ENCODE assay signal across 23 cellular contexts in genomic region chr1:234586304-234586703, GRCh38. TPM values are rescaled to one million over a fixed set of nuclear protein-coding genes. Genes with fewer than 3 reads are reported as not detected.
A peak's percentile ranks its signal among the peaks of the same experiment; 100 is the strongest.
DNase-seq lines count a peak whose midpoint lies in the region; ATAC-seq and TF ChIP-seq lines count a peak whose summit lies in the region.
"Had no signal": no experiment of that assay in that cellular context is flagged by ENCODE, and none has a peak within 500 bp of the region (broad histone marks: within the 10 kb centered on the region; RNA-seq: fewer than 3 reads in every experiment).

No MANE protein-coding gene starts in this region.

- H2BK15ac ChIP-seq in IMR-90 (ENCODE audit: low read depth, low read length): no peak overlapping the region

- dilution Hi-C loops in IMR-90 (cut with HindIII; ENCODE audit: low sequenced_read_pairs, unreplicated experiment): no loop called here

- in situ Hi-C loops in IMR-90 (cut with MboI; ENCODE audit: low sequenced_read_pairs): loop anchor here (25.0 kb wide), 1 partner anchor 474 kb away; no protein-coding TSS in a partner anchor

- DNase-seq in IMR-90 (no peak), myocyte (ENCODE audit: low read depth) (peak; percentile 43), stomach (no peak), AG08395 (ENCODE audit: low spot score) (no peak), NCI-H2107 treated with DMSO at 0.1 percent for 48 hours (lab: John Stamatoyannopoulos, UW; ENCODE audit: unreplicated experiment) (no peak), T-helper 17 cell (no peak)
- no peak for DNase-seq in stimulated activated CD4-positive, alpha-beta T cell treated with anti-CD3 and anti-CD28 coated beads, Interleukin-12 subunit alpha, Interleukin-12 subunit beta, amount 100 ng/mL, for 4 hours
- DNase-seq: ACHN; activated naive CD4-positive, alpha-beta T cell; activated T-cell treated with anti-CD3 and anti-CD28 coated beads, Interleukin-2, amount 50 U/mL, for 24 hours; C1 segment of cervical spinal cord; effector memory CD8-positive, alpha-beta T cell; H9; left lung; NCI-H1092 treated with DMSO at 0.1 percent for 48 hours; NCI-H2081; NCI-H510A; NK-92 treated with Interleukin-12 subunit alpha and Interleukin-12 subunit beta, amount 100 ng/mL, for 24 hours; SK-N-SH; stimulated activated CD4-positive, alpha-beta T cell treated with anti-CD3 and anti-CD28 coated beads, Interleukin-4, amount 100 ng/mL, for 1 hour had no signal

- BruUV-seq in IMR-90 (replicated peaks; lab: Mats Ljungman, UMichigan): no TSS peak

- H4K20me1 ChIP-seq in IMR-90 (ENCODE audit: insufficient read depth, low read length): no peaks in the 10 kb centered on the region

- ATAC-seq in IMR-90 (ENCODE audit: low read depth) (no peak), T-helper 17 cell (no peak)
- ATAC-seq: effector memory CD8-positive, alpha-beta T cell; left lung had no signal

- H2AK9ac ChIP-seq in IMR-90 (replicated peaks; ENCODE audit: low read depth, low read length, poor library complexity): no peak overlapping the region

- H2BK5ac ChIP-seq in IMR-90 (ENCODE audit: low read depth, low read length, poor library complexity, severe bottlenecking): no peak overlapping the region

- H3K14ac ChIP-seq in IMR-90 (replicated peaks; ENCODE audit: low read depth, low read length): no peak overlapping the region

- H2AFZ ChIP-seq in IMR-90 (replicated peaks; ENCODE audit: low read length, poor library complexity): no peak overlapping the region

- TF ChIP-seq RAD21 in IMR-90 (IDR thresholded peaks at IDR 0.05; ENCODE audit: low read length): no peak

- H3K9me3 ChIP-seq in IMR-90 (ENCODE audit: control insufficient read depth, insufficient read depth, low read length): no peaks in the 10 kb centered on the region
- no peaks in the 10 kb centered on the region for H3K9me3 ChIP-seq in stomach
- no peaks in the 10 kb centered on the region for H3K9me3 ChIP-seq in T-helper 17 cell (ENCODE audit: control insufficient read depth, low read length, poor library complexity, severe bottlenecking)
- H3K9me3 ChIP-seq: left lung, SK-N-SH had no signal

- H3K27me3 ChIP-seq in IMR-90 (ENCODE audit: control insufficient read depth, insufficient read depth, low read length) (no peaks in the 10 kb centered on the region), stomach (no peaks in the 10 kb centered on the region)
- H3K27me3 ChIP-seq: left lung had no signal

- no peaks in the 10 kb centered on the region for H3K9me3 Mint-ChIP-seq in brain
- H3K9me3 Mint-ChIP-seq: activated T-cell treated with anti-CD3 and anti-CD28 coated beads, Interleukin-2, amount 50 U/mL, for 24 hours; effector memory CD8-positive, alpha-beta T cell; H9; stimulated activated naive CD8-positive, alpha-beta T cell treated with anti-CD3 and anti-CD28 coated beads, Interleukin-15, Interleukin-2, amounts not matched to agents 100 ng/mL and 50 ng/mL, for 24 hours; T-helper 2 cell treated with Interferon-gamma antibody and Interleukin-4, amounts not matched to agents 5 μg/mL and 100 μg/mL, for 36 hours had no signal

- H3K4me3 ChIP-seq in IMR-90 (ENCODE audit: insufficient read depth, low read depth, low read length): no peak overlapping the region
- no peak overlapping the region for H3K4me3 ChIP-seq in stomach
- H3K4me3 ChIP-seq: left lung had no signal

- no peak overlapping the region for H3K56ac ChIP-seq in IMR-90 (ENCODE audit: extremely low read depth, insufficient read depth, low read length)

- H4K8ac ChIP-seq in IMR-90 (ENCODE audit: low read depth in 2 of 2, low read length in 2 of 2): no peak overlapping the region

- no peak overlapping the region for H2BK20ac ChIP-seq in IMR-90 (ENCODE audit: low read depth, low read length)

- H3K27ac ChIP-seq in IMR-90 (ENCODE audit: insufficient read depth, low read length): no peak overlapping the region
- H3K27ac ChIP-seq in stomach: peak overlapping the region in 4 of 5 donors; percentile 68 to 85 (median 72)

- H2BK120ac ChIP-seq in IMR-90 (ENCODE audit: low read depth, low read length): no peak overlapping the region

- intact Hi-C loops in IMR-90 (cut with micrococcal nuclease): no loop called here
- intact Hi-C loops in stomach (cut with DNase I; ENCODE audit: low total_unique reads): no loop called here

- H4K5ac ChIP-seq in IMR-90 (ENCODE audit: low read depth, low read length): no peak overlapping the region

- H3K36me3 Mint-ChIP-seq in brain (no peaks in the 10 kb centered on the region), T-helper 17 cell (ENCODE audit: low read depth) (peaks cover 4% of the 10 kb centered on the region)

- H3K27me3 Mint-ChIP-seq in brain (peaks cover 3% of the 10 kb centered on the region), T-helper 17 cell (peaks cover 34% of the 10 kb centered on the region)

- POLR2A ChIA-PET in IMR-90 (lab: Charles Lee; ENCODE audit: unreplicated experiment): no interaction called here

- H2AK5ac ChIP-seq in IMR-90 (ENCODE audit: low read depth, low read length): no peak overlapping the region

- H3K9me1 ChIP-seq in IMR-90 (ENCODE audit: insufficient read depth, low read length): peaks cover 4% of the 10 kb centered on the region

- H3K9ac ChIP-seq in IMR-90 (ENCODE audit: low read depth, low read length): no peak overlapping the region
- H3K9ac ChIP-seq: SK-N-SH had no signal

- H3K36me3 ChIP-seq in IMR-90 (ENCODE audit: control insufficient read depth, insufficient read depth, low read length) (no peaks in the 10 kb centered on the region), stomach (no peaks in the 10 kb centered on the region)
- H3K36me3 ChIP-seq: left lung had no signal

- H3K4me1 Mint-ChIP-seq in brain: peaks cover 88% of the 10 kb centered on the region
- H3K4me1 Mint-ChIP-seq in T-helper 17 cell: peaks cover 2% of the 10 kb centered on the region

- H4K91ac ChIP-seq in IMR-90 (ENCODE audit: insufficient read depth, low read depth, low read length): no peak overlapping the region

- H3K4me3 Mint-ChIP-seq in brain (peak overlapping the region in 1 of 5 experiments; percentile 4), T-helper 17 cell (no peak overlapping the region)
- H3K4me3 Mint-ChIP-seq: activated T-cell treated with anti-CD3 and anti-CD28 coated beads, Interleukin-2, amount 50 U/mL, for 24 hours; effector memory CD8-positive, alpha-beta T cell; H9; stimulated activated naive CD8-positive, alpha-beta T cell treated with anti-CD3 and anti-CD28 coated beads, Interleukin-15, Interleukin-2, amounts not matched to agents 100 ng/mL and 50 ng/mL, for 24 hours; T-helper 2 cell treated with Interferon-gamma antibody and Interleukin-4, amounts not matched to agents 5 μg/mL and 100 μg/mL, for 36 hours had no signal

- H3K4me2 ChIP-seq in IMR-90 (ENCODE audit: low read depth, low read length): no peak overlapping the region
- H3K4me2 ChIP-seq: SK-N-SH had no signal

- TF ChIP-seq CTCF in IMR-90 (conservative IDR thresholded peaks at IDR 0.05; ENCODE audit: low read depth, low read length): no peak
- TF ChIP-seq CTCF in brain (conservative IDR thresholded peaks at IDR 0.05): no peak
- no peak for TF ChIP-seq CTCF in stomach (IDR thresholded peaks at IDR 0.05)

- TF ChIP-seq POLR2A in IMR-90 (IDR thresholded peaks at IDR 0.05; ENCODE audit: low read depth, low read length) (no peak), stomach (IDR thresholded peaks at IDR 0.05) (no peak)

- H3K18ac ChIP-seq in IMR-90 (ENCODE audit: low read depth, low read length): no peak overlapping the region

- no peak for TF ChIP-seq EP300 in stomach (IDR thresholded peaks at IDR 0.05)

- 0 out of 2 replicates have a peak overlapping the region, but pooled peaks have one; percentile 44 for H3K4ac ChIP-seq in IMR-90 (ENCODE audit: low read depth, low read length)

- H3K4me1 ChIP-seq in IMR-90 (ENCODE audit: control insufficient read depth, insufficient read depth, low read length) (peaks cover 1% of the 10 kb centered on the region), stomach (peaks cover 9 to 49% (median 35%) of the 10 kb centered on the region in 4 donors)
- H3K4me1 ChIP-seq: left lung had no signal

- CTCF ChIA-PET in IMR-90 (lab: Yijun Ruan, JAX): no interaction called here

- WGBS in IMR-90 (ENCODE audit: extremely low coverage in 2 of 2, insufficient read length in 1 of 2), 2 experiments: 93% methylated on average over 4 of the region's 5 CpGs; no CpG with 5 or more reads in 1 of the 2 experiments
- WGBS in stomach, 5 donors: 87 to 95% (median 92%) methylated on average over 5 of the region's 5 CpGs

- no peak overlapping the region for H3K23ac ChIP-seq in IMR-90 (ENCODE audit: low read depth, low read length)

- H3K27ac Mint-ChIP-seq in brain (peak overlapping the region in 3 of 5 experiments; percentile 3 to 82 (median 49)), T-helper 17 cell (no peak overlapping the region)
- H3K27ac Mint-ChIP-seq: activated T-cell treated with anti-CD3 and anti-CD28 coated beads, Interleukin-2, amount 50 U/mL, for 24 hours; effector memory CD8-positive, alpha-beta T cell; stimulated activated naive CD8-positive, alpha-beta T cell treated with anti-CD3 and anti-CD28 coated beads, Interleukin-15, Interleukin-2, amounts not matched to agents 100 ng/mL and 50 ng/mL, for 24 hours; T-helper 2 cell treated with Interferon-gamma antibody and Interleukin-4, amounts not matched to agents 5 μg/mL and 100 μg/mL, for 36 hours had no signal

- H3K79me1 ChIP-seq in IMR-90 (ENCODE audit: low read depth in 1 of 2, low read length in 2 of 2): no peaks in the 10 kb centered on the region

TF ChIP-seq in IMR-90, 13 proteins besides CTCF, POLR2A, EP300 and RAD21:
- TF ChIP-seq FOS (IDR thresholded peaks at IDR 0.05; ENCODE audit: low read depth, low read length) (no peak), RCOR1 (IDR thresholded peaks at IDR 0.05; ENCODE audit: insufficient replicate concordance, low read length) (no peak), RFX5 (IDR thresholded peaks at IDR 0.05; ENCODE audit: low read depth, low read length) (no peak)

RNA-seq across cellular contexts. Expression of gene IRF2BP2, which starts 23.7 kb away (rescaled TPM):
- 37.2 and 47.0 TPM in 2 replicates for total RNA-seq in IMR-90 (2012; rRNA removed)
- 56.5 and 66.6 TPM in 2 replicates for polyA plus RNA-seq in IMR-90 (2012; rRNA removed)
- 12.6 and 82.3 TPM in 2 replicates for polyA plus RNA-seq in IMR-90 (2012; cell fraction: cytosol; rRNA removed)
- polyA plus RNA-seq in IMR-90 (2012; cell fraction: nucleus; rRNA removed; ENCODE audit: low replicate concordance): 216 and 242 TPM in 2 replicates
- polyA plus RNA-seq in brain (ENCODE audit: insufficient read depth, low read depth, low replicate concordance): 163 TPM
- total RNA-seq in myocyte: 60.2 and 63.5 TPM in 2 replicates
- 76.8 TPM for polyA plus RNA-seq in myocyte (2012)
- 100 to 1,000 TPM in 2 of 5 donors, 10 to 100 TPM in 3; 58.3 to 218 (median 81.1) TPM for total RNA-seq in stomach
- polyA plus RNA-seq in stomach: 10 to 100 TPM; 39.6 to 57.0 (median 51.5) TPM
- 100 to 1,000 TPM; 463 to 482 TPM for total RNA-seq in T-helper 17 cell
